8 cellular contexts compared by ENCODE assay signal in the genomic region with DNA sequence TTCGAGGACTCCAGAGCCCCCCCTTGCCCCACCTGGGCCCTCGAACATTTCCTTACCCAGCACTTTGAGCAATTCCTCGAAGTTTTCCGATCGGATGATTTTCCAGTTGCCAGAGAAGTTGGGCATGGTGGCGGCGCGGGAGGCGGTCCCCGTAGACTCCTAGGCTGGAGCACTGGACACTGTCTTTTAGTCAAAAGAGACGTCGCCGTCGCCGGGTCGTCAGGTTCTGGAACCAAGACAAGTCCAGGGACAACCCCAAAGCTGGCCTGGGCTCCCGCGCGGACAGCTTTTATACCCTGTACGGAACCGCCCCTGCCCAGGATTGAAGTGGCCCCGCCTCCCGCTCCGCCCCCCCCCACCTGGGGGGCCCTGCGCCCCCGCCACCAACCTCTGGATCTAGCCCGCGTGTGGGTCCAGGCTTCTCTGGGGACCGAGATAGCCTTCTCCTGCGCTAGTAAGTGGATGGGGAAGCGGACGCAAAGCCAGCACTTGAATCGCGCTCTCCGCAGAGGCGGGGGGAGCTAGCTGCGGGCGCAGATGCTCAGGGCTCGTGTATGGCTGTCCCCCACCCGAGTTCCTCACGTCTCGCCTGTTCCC. TPM values are rescaled to one million over a fixed set of nuclear protein-coding genes. Genes with fewer than 3 reads are reported as not detected.
DNase-seq lines count a peak whose midpoint lies in the region; ATAC-seq, FAIRE-seq and TF ChIP-seq lines count a peak whose summit lies in the region.

Gene CRABP2, minus strand, starts transcription at position 263 of the 597 bp plus-strand sequence. Its CDS starts 137 bp downstream, at position 126.

- TF ChIP-seq CTCF in fibroblast of lung (conservative IDR thresholded peaks at IDR 0.05 in 1 of 2, IDR thresholded peaks at IDR 0.05 in 1 of 2; ENCODE audit: low read depth in 1 of 2, low read length in 2 of 2) (no peak), pancreas (IDR thresholded peaks at IDR 0.05) (no peak)

- H3K27me3 ChIP-seq in BLaER1 = peaks cover 38% of the 10 kb centered on the region
- H3K27me3 ChIP-seq in fibroblast of lung (ENCODE audit: control insufficient read depth, insufficient read depth, low read length) = no peaks in the 10 kb centered on the region
- peaks cover 0 to 6% (median 0%) of the 10 kb centered on the region in 4 donors for H3K27me3 ChIP-seq in pancreas

- no peaks in the 10 kb centered on the region for H3K36me3 ChIP-seq in BLaER1
- H3K36me3 ChIP-seq in fibroblast of lung (ENCODE audit: control insufficient read depth, insufficient read depth, low read length) = peaks cover 6% of the 10 kb centered on the region
- H3K36me3 ChIP-seq in pancreas = no peaks in the 10 kb centered on the region

- H3K9me3 Mint-ChIP-seq in IgD-negative memory B cell = no peaks in the 10 kb centered on the region
- no peaks in the 10 kb centered on the region for H3K9me3 Mint-ChIP-seq in activated CD8-positive, alpha-beta T cell treated with anti-CD3 and anti-CD28 coated beads, Interleukin-2, amount 10 ng/mL, durations not matched to agents 7 days and 5 days (ENCODE audit: insufficient read depth)

- POLR2A ChIA-PET in activated CD8-positive, alpha-beta T cell treated with anti-CD3 and anti-CD28 coated beads, Interleukin-2, amount 10 ng/mL, durations not matched to agents 7 days and 5 days (lab: Charles Lee) = interaction anchor here (1.0 to 2.4 kb wide), 4 partner anchors 16 to 54 kb away, joined by 3 to 9 read pairs (median 6); partner anchors contain the start of genes ISG20L2 and METTL25B

- H4K20me1 ChIP-seq in BLaER1 (no peaks in the 10 kb centered on the region; the same call in none of the 2 replicates), fibroblast of lung (ENCODE audit: control insufficient read depth, extremely low read depth, insufficient read depth, low read length) (no peaks in the 10 kb centered on the region)

- peaks cover 36% of the 10 kb centered on the region for H3K4me1 ChIP-seq in BLaER1
- peaks cover 39% of the 10 kb centered on the region for H3K4me1 ChIP-seq in fibroblast of lung (ENCODE audit: control insufficient read depth, extremely low read depth, insufficient read depth, low read length)
- H3K4me1 ChIP-seq in pancreas = peaks cover 9 to 22% (median 17%) of the 10 kb centered on the region in 3 donors

- no peaks in the 10 kb centered on the region for H3K79me2 ChIP-seq in fibroblast of lung (ENCODE audit: control insufficient read depth, insufficient read depth, low read length)

- peak within 1 kb of the TSS in 1 of 3 donors; percentile 29 for H3K27ac Mint-ChIP-seq in IgD-negative memory B cell
- H3K27ac Mint-ChIP-seq in activated CD8-positive, alpha-beta T cell treated with anti-CD3 and anti-CD28 coated beads, Interleukin-2, amount 10 ng/mL, durations not matched to agents 7 days and 5 days = no peak within 1 kb of the TSS

- peak within 1 kb of the TSS; percentile 81 for H3K27ac ChIP-seq in BLaER1
- H3K27ac ChIP-seq in fibroblast of lung (ENCODE audit: insufficient read depth, low read length) = peak within 1 kb of the TSS; percentile 63
- H3K27ac ChIP-seq in pancreas = no peak within 1 kb of the TSS

- peak within 1 kb of the TSS; percentile 56 for H2AFZ ChIP-seq in fibroblast of lung (ENCODE audit: low read length)

- WGBS in pancreas, 2 donors = 1% methylated on average over 41 to 42 of the region's 42 CpGs

- peaks cover 0 to 12% (median 4%) of the 10 kb centered on the region in 3 donors for H3K4me1 Mint-ChIP-seq in IgD-negative memory B cell
- H3K4me1 Mint-ChIP-seq in activated CD8-positive, alpha-beta T cell treated with anti-CD3 and anti-CD28 coated beads, Interleukin-2, amount 10 ng/mL, durations not matched to agents 7 days and 5 days (ENCODE audit: low read depth) = peaks cover 35% of the 10 kb centered on the region

- peak within 1 kb of the TSS; percentile 77 for H3K9ac ChIP-seq in BLaER1
- H3K9ac ChIP-seq in fibroblast of lung (ENCODE audit: insufficient read depth, low read length) = peak within 1 kb of the TSS; percentile 48

- H3K9me3 ChIP-seq in BLaER1 (no peaks in the 10 kb centered on the region), fibroblast of lung (ENCODE audit: control insufficient read depth, insufficient read depth, low read depth, low read length) (no peaks in the 10 kb centered on the region), pancreas (no peaks in the 10 kb centered on the region)

- peak within 1 kb of the TSS; percentile 79 to 92 (median 88) for H3K4me3 Mint-ChIP-seq in IgD-negative memory B cell
- H3K4me3 Mint-ChIP-seq in activated CD8-positive, alpha-beta T cell treated with anti-CD3 and anti-CD28 coated beads, Interleukin-2, amount 10 ng/mL, durations not matched to agents 7 days and 5 days = peak within 1 kb of the TSS; percentile 71

- peak within 1 kb of the TSS; percentile 69 for H3K4me3 ChIP-seq in BLaER1
- peak within 1 kb of the TSS; percentile 37 to 69 (median 52) for H3K4me3 ChIP-seq in fibroblast of lung (replicated peaks in 1 of 4; ENCODE audit: control extremely low read depth in 1 of 4, insufficient read depth in 1 of 4, low read depth in 3 of 4, low read length in 4 of 4)
- H3K4me3 ChIP-seq in pancreas = peak within 1 kb of the TSS; percentile 7 to 48 (median 26)

- peaks cover 32% of the 10 kb centered on the region for H3K27me3 Mint-ChIP-seq in IgD-negative memory B cell
- peaks cover 33% of the 10 kb centered on the region for H3K27me3 Mint-ChIP-seq in activated CD8-positive, alpha-beta T cell treated with anti-CD3 and anti-CD28 coated beads, Interleukin-2, amount 10 ng/mL, durations not matched to agents 7 days and 5 days (ENCODE audit: low read depth)

- H3K4me2 ChIP-seq in BLaER1 = peak within 1 kb of the TSS; percentile 99
- H3K4me2 ChIP-seq in fibroblast of lung (ENCODE audit: extremely low read depth, insufficient read depth, low read length) = peak within 1 kb of the TSS; percentile 59

- FAIRE-seq in pancreas (lab: Jason Lieb, UNC) = no peak

- H3K36me3 Mint-ChIP-seq in IgD-negative memory B cell = no peaks in the 10 kb centered on the region
- no peaks in the 10 kb centered on the region for H3K36me3 Mint-ChIP-seq in activated CD8-positive, alpha-beta T cell treated with anti-CD3 and anti-CD28 coated beads, Interleukin-2, amount 10 ng/mL, durations not matched to agents 7 days and 5 days (ENCODE audit: low read depth)

- peak; percentile 30 for DNase-seq in activated CD8-positive, alpha-beta T cell treated with anti-CD3 and anti-CD28 coated beads, Interleukin-2, amount 10 ng/mL, durations not matched to agents 7 days and 5 days
- DNase-seq in fibroblast of lung (ENCODE audit: low read depth in 2 of 2) (peak; percentile 37 to 56), pancreas (peak in 3 of 6 donors; percentile 57 to 83 (median 75)), C1 segment of cervical spinal cord (lab: John Stamatoyannopoulos, UW) (no peak)

- CTCF ChIA-PET in activated CD8-positive, alpha-beta T cell treated with anti-CD3 and anti-CD28 coated beads, Interleukin-2, amount 10 ng/mL, durations not matched to agents 7 days and 5 days (lab: Charles Lee) = interaction anchor here (0.8 to 17.4 kb wide), 21 partner anchors 10 to 422 kb away, joined by 3 to 311 read pairs (median 12); partner anchors contain the start of genes HAPLN2, INSRR, ISG20L2 and METTL25B

- peak; percentile 28 for ATAC-seq in activated CD8-positive, alpha-beta T cell treated with anti-CD3 and anti-CD28 coated beads, Interleukin-2, amount 10 ng/mL, durations not matched to agents 7 days and 5 days
- ATAC-seq in pancreas (peak; percentile 15 to 36 (median 27)), HG03095 (IDR thresholded peaks at IDR 0.05; ENCODE audit: unreplicated experiment) (no peak), HG02623 (IDR thresholded peaks at IDR 0.05; ENCODE audit: unreplicated experiment) (no peak)

- intact Hi-C loops in pancreas (cut with DNase I) = no loop called here

RNA-seq across cellular contexts. Expression of gene CRABP2, which starts in this region (rescaled TPM):
- polyA plus RNA-seq in IgD-negative memory B cell (0.31 TPM), fibroblast of lung (48.9 and 184 TPM in 2 replicates), pancreas (1 to 10 TPM; 3.3 to 4.0 TPM)
- 1 to 10 TPM; 1.3 to 1.9 TPM for total RNA-seq in activated CD8-positive, alpha-beta T cell treated with anti-CD3 and anti-CD28 coated beads, Interleukin-2, amount 10 ng/mL, durations not matched to agents 7 days and 5 days
- total RNA-seq in fibroblast of lung (33.4 and 70.4 TPM in 2 replicates), pancreas (1 to 10 TPM in 3 of 6 donors, under 1 TPM in 3; 0.38 to 5.0 (median 1.2) TPM)
- polyA plus RNA-seq in fibroblast of lung (2012) = 130 and 416 TPM in 2 replicates
- polyA minus RNA-seq in fibroblast of lung (ENCODE audit: low replicate concordance) = 25.3 and 53.9 TPM in 2 replicates

Comparison
In these comparisons a context has a peak if more than half of its experiments do, and no peak if none do; other contexts are left out.
1. RNA of gene CRABP2 (polyA plus RNA-seq): 48.9 to 416 TPM in fibroblast of lung; 3.3 to 4.0 TPM in pancreas and 0.31 TPM in IgD-negative memory B cell (single experiment); every median in the first group is over 10 times any median in the second.
2. H3K27ac ChIP-seq: peak in BLaER1 (single experiment) and fibroblast of lung (single experiment); none in pancreas (0 of 4).
3. ATAC-seq: peak in activated CD8-positive, alpha-beta T cell treated with anti-CD3 and anti-CD28 coated beads, Interleukin-2, amount 10 ng/mL, durations not matched to agents 7 days and 5 days (single experiment) and pancreas (4 of 4); none in HG03095 (single experiment) and HG02623 (single experiment).
4. DNase-seq: peak in activated CD8-positive, alpha-beta T cell treated with anti-CD3 and anti-CD28 coated beads, Interleukin-2, amount 10 ng/mL, durations not matched to agents 7 days and 5 days (single experiment) and fibroblast of lung (2 of 2); none in C1 segment of cervical spinal cord (0 of 14).
5. Peak in every context shown above with its lines, with median percentiles within 50 percentile points of each other: H3K4me3 ChIP-seq.